ENCODE assay signal across 1 cellular context in genomic region chr18:59697236-59697932, GRCh38.
TF ChIP-seq lines count a peak whose summit lies in the region.

CCBE1 (minus strand) TSS chr18:59697423.

TF ChIP-seq in HEK293, 187 proteins besides CTCF, POLR2A, EP300 and RAD21 (continued from another document):
- TF ChIP-seq ZNF518A (tag by site-specific recombination; conservative IDR thresholded peaks at IDR 0.05; ENCODE audit: low read depth) (no peak), ZNF174 (tag by site-specific recombination; IDR thresholded peaks at IDR 0.05) (no peak), ZFP69B (tag by site-specific recombination; IDR thresholded peaks at IDR 0.05) (no peak), ZNF350 (tag by site-specific recombination; IDR thresholded peaks at IDR 0.05) (no peak), PBX3 (CRISPR knock-in tag; IDR thresholded peaks at IDR 0.05) (no peak), ZNF426 (tag by site-specific recombination; IDR thresholded peaks at IDR 0.05) (no peak), ZNF791 (tag by site-specific recombination; IDR thresholded peaks at IDR 0.05) (0 out of 2 replicates have a peak, but pooled peaks have one; percentile 15), EGR2 (tag by site-specific recombination; IDR thresholded peaks at IDR 0.05; ENCODE audit: low read depth) (0 out of 2 replicates have a peak, but pooled peaks have one; percentile 1), ZEB2 (tag by site-specific recombination; IDR thresholded peaks at IDR 0.05) (peak; percentile 44; the same call in 1 of the 2 replicates), ZNF510 (tag by site-specific recombination; IDR thresholded peaks at IDR 0.05; ENCODE audit: insufficient replicate concordance) (no peak), PRDM6 (tag by site-specific recombination; IDR thresholded peaks at IDR 0.05) (no peak), ZFP37 (tag by site-specific recombination; IDR thresholded peaks at IDR 0.05) (peak; percentile 68; the same call in 1 of the 2 replicates), ZNF2 (tag by site-specific recombination; IDR thresholded peaks at IDR 0.05) (peak; percentile 50; the same call in 1 of the 2 replicates), ZNF629 (tag by site-specific recombination; IDR thresholded peaks at IDR 0.05) (0 out of 2 replicates have a peak, but pooled peaks have one; percentile 28), BCL11A (tag by site-specific recombination; IDR thresholded peaks at IDR 0.05; ENCODE audit: low read depth) (no peak)
